Comparison of ENCODE assay signal across 14 cellular contexts in the genomic region with DNA sequence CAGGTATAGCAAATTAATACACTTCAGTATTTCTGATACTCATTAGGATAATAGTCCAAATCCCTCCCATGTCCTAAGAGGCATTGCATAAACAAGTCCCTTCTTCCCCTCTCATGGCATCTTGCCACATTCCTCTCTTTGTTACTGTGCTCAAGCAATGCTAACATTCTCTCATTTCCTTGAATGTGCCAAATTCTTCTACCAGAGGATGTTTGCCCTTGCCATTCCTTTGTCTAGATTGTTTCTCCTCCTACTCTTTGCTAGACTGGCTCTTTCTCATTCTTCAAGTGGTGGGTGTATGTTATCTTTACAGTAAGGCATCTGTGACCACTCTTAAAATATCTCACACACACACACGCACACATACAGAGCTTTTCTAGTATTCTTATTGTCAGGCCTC.
DNase-seq lines count a peak whose midpoint lies in the region; ATAC-seq and TF ChIP-seq lines count a peak whose summit lies in the region.
"Had no signal": no experiment of that assay in that cellular context is flagged by ENCODE, and none has a peak within 500 bp of the region (broad histone marks: within the 10 kb centered on the region; RNA-seq: fewer than 3 reads in every experiment).

No MANE protein-coding gene starts in this region.

- no peak for TF ChIP-seq CTCF in AG09319 (IDR thresholded peaks at IDR 0.05; ENCODE audit: low read depth, low read length)

- DNase-seq in AG09319 (ENCODE audit: extremely low read depth, low read depth), result peak; percentile 36
- peak; percentile 7 for DNase-seq in LHCN-M2 (ENCODE audit: low read depth)
- peak; percentile 11 to 59 for DNase-seq in dermis microvascular lymphatic vessel endothelial cell (ENCODE audit: low read depth in 2 of 2)
- peak; percentile 36 for DNase-seq in myocyte (ENCODE audit: low read depth)
- no peak for DNase-seq in NCI-H774 (lab: John Stamatoyannopoulos, UW)
- DNase-seq in NCI-H1436 treated with DMSO at 0.1 percent for 48 hours (lab: John Stamatoyannopoulos, UW), result no peak
- no peak for DNase-seq in stimulated activated CD4-positive, alpha-beta T cell treated with anti-CD3 and anti-CD28 coated beads, Interleukin-12 subunit alpha, Interleukin-12 subunit beta, amount 100 ng/mL, for 4 hours
- DNase-seq: activated CD8-positive, alpha-beta memory T cell treated with anti-CD3 and anti-CD28 coated beads, Interleukin-2, amount 50 U/mL, for 48 hours; effector CD4-positive, alpha-beta T cell; NCI-H1436; pancreas; stimulated activated CD4-positive, alpha-beta T cell treated with anti-CD3 and anti-CD28 coated beads, Interleukin-2, amount 100 ng/mL, for 24 hours had no signal

- ATAC-seq in HG03045 (IDR thresholded peaks at IDR 0.05; ENCODE audit: unreplicated experiment), result no peak
- ATAC-seq: pancreas; stimulated activated effector memory CD8-positive, alpha-beta T cell treated with anti-CD3 and anti-CD28 coated beads, Interleukin-12 subunit alpha, Interleukin-12 subunit beta, amount 100 ng/mL, for 72 hours had no signal

Comparison
In these comparisons a context has a peak if more than half of its experiments do, and no peak if none do; other contexts are left out.
1. DNase-seq: peak in AG09319 (single experiment), LHCN-M2 (single experiment), dermis microvascular lymphatic vessel endothelial cell (2 of 2) and myocyte (single experiment); none in NCI-H774 (single experiment), NCI-H1436 treated with DMSO at 0.1 percent for 48 hours (single experiment) and stimulated activated CD4-positive, alpha-beta T cell treated with anti-CD3 and anti-CD28 coated beads, Interleukin-12 subunit alpha, Interleukin-12 subunit beta, amount 100 ng/mL, for 4 hours (single experiment).